11 cellular contexts compared by ENCODE assay signal in the genomic region with DNA sequence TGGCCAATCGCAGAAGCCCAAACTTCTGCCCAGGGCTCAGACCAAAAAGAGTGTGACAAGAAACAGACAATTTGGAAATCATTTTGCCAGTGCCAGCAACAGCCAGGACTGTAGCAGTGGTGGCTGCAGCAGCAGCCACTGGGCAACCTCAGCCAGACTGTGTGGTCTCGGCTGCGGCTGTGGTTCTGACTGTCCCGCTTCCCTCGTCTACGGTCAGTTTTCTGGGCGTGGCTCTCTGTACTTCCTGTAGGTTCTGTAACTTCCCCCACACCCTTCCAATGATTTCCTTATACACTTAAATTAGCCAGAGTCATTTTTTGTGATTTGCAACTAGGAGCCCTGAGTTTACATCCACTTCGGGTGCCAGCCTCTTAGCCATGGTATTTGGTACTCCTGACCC. TPM values are rescaled to one million over a fixed set of nuclear protein-coding genes. Genes with fewer than 3 reads are reported as not detected.
DNase-seq lines count a peak whose midpoint lies in the region; ATAC-seq and TF ChIP-seq lines count a peak whose summit lies in the region.
"Had no signal": no experiment of that assay in that cellular context is flagged by ENCODE, and none has a peak within 500 bp of the region (broad histone marks: within the 10 kb centered on the region; RNA-seq: fewer than 3 reads in every experiment).

No MANE protein-coding gene starts in this region.

- TF ChIP-seq CTCF in nephron (IDR thresholded peaks at IDR 0.05; ENCODE audit: unreplicated experiment in 3 of 3): no peak

- no peaks in the 10 kb centered on the region for H3K9me3 Mint-ChIP-seq in nephron

- peaks cover 57% of the 10 kb centered on the region for H3K4me1 Mint-ChIP-seq in nephron

- H3K27ac Mint-ChIP-seq in nephron: peak overlapping the region in 2 of 3 experiments; percentile 3 to 31

- DNase-seq in Daoy (ENCODE audit: low read depth): peak; percentile 35
- peak; percentile 14 for DNase-seq in globus pallidus (ENCODE audit: low spot score)
- no peak for DNase-seq in COR-L47 (lab: John Stamatoyannopoulos, UW)
- no peak for DNase-seq in NCI-H128 (lab: John Stamatoyannopoulos, UW; ENCODE audit: unreplicated experiment)
- no peak for DNase-seq in OCI-M2 (lab: John Stamatoyannopoulos, UW; ENCODE audit: unreplicated experiment)
- DNase-seq: activated CD4-positive, alpha-beta T cell treated with anti-CD3 and anti-CD28 coated beads for 4 hours; activated naive CD4-positive, alpha-beta T cell treated with anti-CD3 and anti-CD28 coated beads, Interleukin-2, amount 50 U/mL, for 16 hours; NCI-H2029 had no signal

- TF ChIP-seq POLR2A in GM18505 (IDR thresholded peaks at IDR 0.05; ENCODE audit: borderline replicate concordance, extremely low read depth, insufficient read depth, insufficient read length): no peak

- H3K4me3 Mint-ChIP-seq in nephron: no peak overlapping the region

- no peak for ATAC-seq in GM18505 (IDR thresholded peaks at IDR 0.05; ENCODE audit: unreplicated experiment)

- peaks cover 8% of the 10 kb centered on the region for H3K27me3 Mint-ChIP-seq in nephron (ENCODE audit: low read depth)

- no peaks in the 10 kb centered on the region for H3K36me3 Mint-ChIP-seq in nephron (ENCODE audit: low read depth)

TF ChIP-seq in PFSK-1, 5 proteins besides CTCF, POLR2A, EP300 and RAD21:
- TF ChIP-seq TAF1 (IDR thresholded peaks at IDR 0.05; ENCODE audit: borderline replicate concordance, insufficient read depth, low read length) (no peak), SIN3A (IDR thresholded peaks at IDR 0.05; ENCODE audit: borderline replicate concordance, insufficient read depth, low read length) (no peak), FOXP2 (optimal IDR thresholded peaks at IDR 0.05; ENCODE audit: borderline replicate concordance, extremely low read depth, extremely low read length, insufficient read depth) (peak; percentile 33), POLR2AphosphoS5 (IDR thresholded peaks at IDR 0.05; ENCODE audit: low read depth, low read length) (no peak)
- TF ChIP-seq, protein P1, sequence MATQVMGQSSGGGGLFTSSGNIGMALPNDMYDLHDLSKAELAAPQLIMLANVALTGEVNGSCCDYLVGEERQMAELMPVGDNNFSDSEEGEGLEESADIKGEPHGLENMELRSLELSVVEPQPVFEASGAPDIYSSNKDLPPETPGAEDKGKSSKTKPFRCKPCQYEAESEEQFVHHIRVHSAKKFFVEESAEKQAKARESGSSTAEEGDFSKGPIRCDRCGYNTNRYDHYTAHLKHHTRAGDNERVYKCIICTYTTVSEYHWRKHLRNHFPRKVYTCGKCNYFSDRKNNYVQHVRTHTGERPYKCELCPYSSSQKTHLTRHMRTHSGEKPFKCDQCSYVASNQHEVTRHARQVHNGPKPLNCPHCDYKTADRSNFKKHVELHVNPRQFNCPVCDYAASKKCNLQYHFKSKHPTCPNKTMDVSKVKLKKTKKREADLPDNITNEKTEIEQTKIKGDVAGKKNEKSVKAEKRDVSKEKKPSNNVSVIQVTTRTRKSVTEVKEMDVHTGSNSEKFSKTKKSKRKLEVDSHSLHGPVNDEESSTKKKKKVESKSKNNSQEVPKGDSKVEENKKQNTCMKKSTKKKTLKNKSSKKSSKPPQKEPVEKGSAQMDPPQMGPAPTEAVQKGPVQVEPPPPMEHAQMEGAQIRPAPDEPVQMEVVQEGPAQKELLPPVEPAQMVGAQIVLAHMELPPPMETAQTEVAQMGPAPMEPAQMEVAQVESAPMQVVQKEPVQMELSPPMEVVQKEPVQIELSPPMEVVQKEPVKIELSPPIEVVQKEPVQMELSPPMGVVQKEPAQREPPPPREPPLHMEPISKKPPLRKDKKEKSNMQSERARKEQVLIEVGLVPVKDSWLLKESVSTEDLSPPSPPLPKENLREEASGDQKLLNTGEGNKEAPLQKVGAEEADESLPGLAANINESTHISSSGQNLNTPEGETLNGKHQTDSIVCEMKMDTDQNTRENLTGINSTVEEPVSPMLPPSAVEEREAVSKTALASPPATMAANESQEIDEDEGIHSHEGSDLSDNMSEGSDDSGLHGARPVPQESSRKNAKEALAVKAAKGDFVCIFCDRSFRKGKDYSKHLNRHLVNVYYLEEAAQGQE (IDR thresholded peaks at IDR 0.05; ENCODE audit: insufficient read depth in 1 of 2, low read depth in 2 of 2, low read length in 2 of 2): no peak

RNA-seq across cellular contexts. Expression of a gene that starts 39.9 kb away (rescaled TPM):
- total RNA-seq in Daoy (2014; rRNA removed; shearing (Covaris generic)): 8.4 and 10.2 TPM in 2 replicates
- 37.9 TPM for polyA plus RNA-seq in PFSK-1 (2012; ENCODE audit: insufficient read length, low read depth)

Comparison
In these comparisons a context has a peak if more than half of its experiments do, and no peak if none do; other contexts are left out.
1. DNase-seq: peak in Daoy (single experiment) and globus pallidus (single experiment); none in COR-L47 (single experiment), NCI-H128 (single experiment) and OCI-M2 (single experiment).